13 cellular contexts compared by ENCODE assay signal in the genomic region with DNA sequence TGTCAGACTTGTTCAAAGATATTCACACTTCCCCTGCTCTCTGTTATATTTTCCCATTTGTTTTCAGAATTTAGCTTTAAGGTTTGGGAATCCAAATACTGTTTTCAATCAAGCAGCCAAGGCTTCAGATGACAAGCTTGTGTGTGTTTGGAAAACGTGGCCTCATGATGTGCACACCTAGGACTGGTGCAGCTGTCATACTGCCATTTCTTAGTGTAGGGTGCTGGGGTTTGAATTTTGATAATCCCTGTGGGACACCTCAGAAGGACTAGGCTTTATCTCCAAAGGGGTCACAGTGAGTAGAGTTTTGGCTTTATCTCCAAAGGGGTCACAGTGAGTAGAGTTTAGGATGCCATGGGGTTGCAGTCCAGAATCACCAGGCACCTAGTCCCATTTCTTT.
DNase-seq lines count a peak whose midpoint lies in the region; ATAC-seq and TF ChIP-seq lines count a peak whose summit lies in the region.
"Had no signal": no experiment of that assay in that cellular context is flagged by ENCODE, and none has a peak within 500 bp of the region (broad histone marks: within the 10 kb centered on the region; RNA-seq: fewer than 3 reads in every experiment).

No MANE protein-coding gene starts in this region.

- TF ChIP-seq CTCF in Panc1 (IDR thresholded peaks at IDR 0.05) (no peak), epithelial cell of esophagus (IDR thresholded peaks at IDR 0.05; ENCODE audit: insufficient read depth, low read depth, low read length, missing control alignments) (no peak), mucosa of descending colon (IDR thresholded peaks at IDR 0.05) (no peak), tibial nerve (IDR thresholded peaks at IDR 0.05) (no peak), OCI-LY7 (conservative IDR thresholded peaks at IDR 0.05; ENCODE audit: low read length) (no peak)

- no peak for TF ChIP-seq EP300 in tibial nerve (IDR thresholded peaks at IDR 0.05)

- no peaks in the 10 kb centered on the region for H3K27me3 ChIP-seq in Panc1 (ENCODE audit: control insufficient read depth, insufficient read depth, low read length)
- no peaks in the 10 kb centered on the region for H3K27me3 ChIP-seq in tibial nerve

- POLR2A ChIA-PET in Panc1 (lab: Charles Lee) (interaction anchor here (0.6 kb wide), 1 partner anchor 121 kb away, joined by 4 read pairs; no protein-coding TSS in a partner anchor), OCI-LY7 (lab: Charles Lee) (no interaction called here)

- no peaks in the 10 kb centered on the region for H4K20me1 ChIP-seq in OCI-LY7 (ENCODE audit: insufficient read depth, low read length)

- BruUV-seq in Panc1 (replicated peaks; lab: Mats Ljungman, UMichigan) (no TSS peak), OCI-LY7 (replicated peaks; lab: Mats Ljungman, UMichigan) (no TSS peak)

- WGBS in tibial nerve, 2 donors, result 40 to 43% methylated on average over 1 of the region's 1 CpG

- CTCF ChIA-PET in Panc1 (lab: Charles Lee) (no interaction called here), OCI-LY7 (lab: Charles Lee; ENCODE audit: unreplicated experiment) (no interaction called here)

- no peaks in the 10 kb centered on the region; the same call in 1 of the 2 replicates for H3K4me1 ChIP-seq in Panc1 (ENCODE audit: control insufficient read depth, insufficient read depth, low read length)
- H3K4me1 ChIP-seq in mucosa of descending colon (ENCODE audit: low read depth), result no peaks in the 10 kb centered on the region
- H3K4me1 ChIP-seq in tibial nerve, result peaks cover 0 to 23% (median 4%) of the 10 kb centered on the region in 4 donors
- H3K4me1 ChIP-seq in OCI-LY7 (ENCODE audit: insufficient read depth, low read length, poor library complexity, severe bottlenecking), result no peaks in the 10 kb centered on the region

- no peak overlapping the region for H3K4me2 ChIP-seq in OCI-LY7 (ENCODE audit: low read length)
- H3K4me2 ChIP-seq: SK-N-SH had no signal

- DNase-seq in Panc1 (ENCODE audit: low read depth, low spot score) (no peak), epithelial cell of esophagus (ENCODE audit: low read depth) (no peak), mucosa of descending colon (no peak), tibial nerve (ENCODE audit: low spot score in 2 of 2) (no peak), OCI-LY7 (ENCODE audit: low spot score) (no peak), NCI-H446 treated with DMSO at 0.1 percent for 48 hours (lab: John Stamatoyannopoulos, UW) (no peak), 8988T (no peak)
- DNase-seq: activated naive CD4-positive, alpha-beta T cell treated with anti-CD3 and anti-CD28 coated beads, Interleukin-2, amount 10 ng/mL, durations not matched to agents 7 days and 5 days; central memory CD4-positive, alpha-beta T cell; DMS79 treated with DMSO at 0.1 percent for 48 hours; NK-92 treated with Interleukin-12 subunit alpha and Interleukin-12 subunit beta, amount 100 ng/mL, for 24 hours; SK-N-SH had no signal

- ATAC-seq in Panc1 (peak; percentile 72; the same call in 1 of the 2 replicates), mucosa of descending colon (peak; percentile 52), HG02884 (IDR thresholded peaks at IDR 0.05; ENCODE audit: unreplicated experiment) (no peak)

- no peaks in the 10 kb centered on the region for H3K36me3 ChIP-seq in Panc1 (ENCODE audit: control insufficient read depth, insufficient read depth, low read length)
- H3K36me3 ChIP-seq in mucosa of descending colon (ENCODE audit: low read depth), result no peaks in the 10 kb centered on the region
- no peaks in the 10 kb centered on the region for H3K36me3 ChIP-seq in tibial nerve
- no peaks in the 10 kb centered on the region for H3K36me3 ChIP-seq in OCI-LY7 (ENCODE audit: insufficient read depth, low read length)

- no peaks in the 10 kb centered on the region for H3K79me2 ChIP-seq in OCI-LY7 (ENCODE audit: insufficient read depth, low read depth, low read length)

- in situ Hi-C loops in Panc1 (cut with HindIII; ENCODE audit: low pct_unique_long_range_greater_than_20kb, low sequenced_read_pairs), result no loop called here

- no peaks in the 10 kb centered on the region for H3K9me2 ChIP-seq in OCI-LY7 (ENCODE audit: insufficient read depth, low read length)
- H3K9me2 ChIP-seq: SK-N-SH had no signal

- no peak overlapping the region for H2AFZ ChIP-seq in OCI-LY7 (ENCODE audit: low read length)

- H3K4me3 ChIP-seq in Panc1 (ENCODE audit: low read depth in 2 of 2, low read length in 2 of 2), result peak overlapping the region in 1 of 2 experiments; percentile 41; a peak in 2 of 4 replicates
- H3K4me3 ChIP-seq in epithelial cell of esophagus (ENCODE audit: low read length), result peak overlapping the region; percentile 19
- H3K4me3 ChIP-seq in mucosa of descending colon, result no peak overlapping the region
- peak overlapping the region; percentile 0 to 32 (median 14) for H3K4me3 ChIP-seq in tibial nerve
- H3K4me3 ChIP-seq in OCI-LY7 (ENCODE audit: low read depth, low read length, poor library complexity, severe bottlenecking), result no peak overlapping the region

- intact Hi-C loops in Panc1 (cut with micrococcal nuclease; ENCODE audit: unreplicated experiment), result no loop called here
- intact Hi-C loops in mucosa of descending colon (cut with DNase I, micrococcal nuclease), result no loop called here
- intact Hi-C loops in OCI-LY7 (cut with micrococcal nuclease; ENCODE audit: unreplicated experiment), result no loop called here

- H3K27ac ChIP-seq in Panc1 (ENCODE audit: low read length) (no peak overlapping the region), tibial nerve (peak overlapping the region in 2 of 4 donors; percentile 42 to 60), OCI-LY7 (ENCODE audit: low read depth, low read length, poor library complexity, severe bottlenecking) (no peak overlapping the region)

- TF ChIP-seq POLR2A in tibial nerve (IDR thresholded peaks at IDR 0.05), result no peak

- H3K9me3 ChIP-seq in Panc1 (ENCODE audit: control insufficient read depth, insufficient read depth, low read depth, low read length), result no peaks in the 10 kb centered on the region
- no peaks in the 10 kb centered on the region for H3K9me3 ChIP-seq in mucosa of descending colon
- no peaks in the 10 kb centered on the region for H3K9me3 ChIP-seq in tibial nerve
- no peaks in the 10 kb centered on the region for H3K9me3 ChIP-seq in OCI-LY7 (ENCODE audit: low read length)
- H3K9me3 ChIP-seq: SK-N-SH had no signal

Comparison
In these comparisons a context has a peak if more than half of its experiments do, and no peak if none do; other contexts are left out.
1. H3K4me3 ChIP-seq: peak in epithelial cell of esophagus (single experiment) and tibial nerve (4 of 4); none in mucosa of descending colon (single experiment) and OCI-LY7 (single experiment).